In the genomic region with DNA sequence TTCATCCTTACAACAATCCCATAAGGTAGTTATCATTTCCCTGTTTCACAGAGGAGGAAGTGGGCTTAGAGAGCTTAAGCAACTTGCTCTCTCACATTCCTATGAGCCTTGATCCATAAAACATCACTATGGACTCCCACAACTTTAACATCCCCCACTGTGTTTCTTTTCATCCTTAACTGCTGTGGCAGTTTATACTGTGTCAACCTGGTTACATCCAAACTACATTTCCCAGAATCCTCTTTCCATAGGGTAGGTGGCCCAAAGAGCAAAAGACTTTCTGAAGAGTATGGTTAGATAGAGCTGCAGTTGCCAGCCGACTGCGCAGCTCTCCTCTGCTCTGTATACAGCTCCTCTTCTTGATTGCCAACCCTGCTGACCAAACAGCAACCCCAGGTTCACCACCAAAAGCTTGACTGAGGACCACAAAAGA, we compare ENCODE assay signal across 14 cellular contexts. TPM values are rescaled to one million over a fixed set of nuclear protein-coding genes. Genes with fewer than 3 reads are reported as not detected.
DNase-seq lines count a peak whose midpoint lies in the region; ATAC-seq lines count a peak whose summit lies in the region.
"Had no signal": no experiment of that assay in that cellular context is flagged by ENCODE, and none has a peak within 500 bp of the region (broad histone marks: within the 10 kb centered on the region; RNA-seq: fewer than 3 reads in every experiment).

No MANE protein-coding gene starts in this region.

- H3K27ac Mint-ChIP-seq in activated naive CD8-positive, alpha-beta T cell treated with anti-CD3 and anti-CD28 coated beads, Interleukin-2, amount 10 ng/mL, durations not matched to agents 7 days and 5 days: no peak overlapping the region
- H3K27ac Mint-ChIP-seq in activated naive CD8-positive, alpha-beta T cell treated with anti-CD3 and anti-CD28 coated beads for 36 hours: no peak overlapping the region
- peak overlapping the region; percentile 56 for H3K27ac Mint-ChIP-seq in stimulated activated effector memory CD8-positive, alpha-beta T cell treated with anti-CD3 and anti-CD28 coated beads, Interleukin-12 subunit alpha, Interleukin-12 subunit beta, amount 100 ng/mL, for 72 hours

- DNase-seq in activated naive CD8-positive, alpha-beta T cell treated with anti-CD3 and anti-CD28 coated beads, Interleukin-2, amount 10 ng/mL, durations not matched to agents 7 days and 5 days: no peak
- no peak for DNase-seq in activated naive CD8-positive, alpha-beta T cell treated with anti-CD3 and anti-CD28 coated beads for 36 hours
- DNase-seq in SW480 (ENCODE audit: low spot score): peak; percentile 22
- peak; percentile 40 for DNase-seq in iPS-NIHi11 (ENCODE audit: low spot score)
- DNase-seq in stimulated activated effector memory CD8-positive, alpha-beta T cell treated with anti-CD3 and anti-CD28 coated beads, Interleukin-12 subunit alpha, Interleukin-12 subunit beta, amount 100 ng/mL, for 72 hours (ENCODE audit: low spot score in 2 of 2): no peak
- no peak for DNase-seq in G401 (ENCODE audit: low spot score)
- DNase-seq in stimulated activated CD4-positive, alpha-beta T cell treated with anti-CD3 and anti-CD28 coated beads, Interleukin-4, amount 100 ng/mL, for 4 hours: no peak
- DNase-seq: activated CD4-positive, alpha-beta T cell treated with anti-CD3 and anti-CD28 coated beads for 4 hours; activated effector memory CD4-positive, alpha-beta T cell treated with anti-CD3 and anti-CD28 coated beads, Interleukin-2, amount 50 U/mL, for 16 hours; heart right ventricle; NCI-H1694 treated with DMSO at 0.1 percent for 48 hours; stimulated activated CD4-positive, alpha-beta T cell treated with anti-CD3 and anti-CD28 coated beads, Interleukin-1b, Interleukin-23, amount 100 ng/mL, for 48 hours had no signal

- peaks cover 17% of the 10 kb centered on the region for H3K4me1 Mint-ChIP-seq in activated naive CD8-positive, alpha-beta T cell treated with anti-CD3 and anti-CD28 coated beads, Interleukin-2, amount 10 ng/mL, durations not matched to agents 7 days and 5 days
- H3K4me1 Mint-ChIP-seq in activated naive CD8-positive, alpha-beta T cell treated with anti-CD3 and anti-CD28 coated beads for 36 hours: peaks cover 32% of the 10 kb centered on the region
- peaks cover 46% of the 10 kb centered on the region for H3K4me1 Mint-ChIP-seq in stimulated activated effector memory CD8-positive, alpha-beta T cell treated with anti-CD3 and anti-CD28 coated beads, Interleukin-12 subunit alpha, Interleukin-12 subunit beta, amount 100 ng/mL, for 72 hours

- POLR2A ChIA-PET in activated naive CD8-positive, alpha-beta T cell treated with anti-CD3 and anti-CD28 coated beads, Interleukin-2, amount 10 ng/mL, durations not matched to agents 7 days and 5 days (lab: Charles Lee): interaction anchor here (0.9 kb wide), 1 partner anchor 72 kb away, joined by 3 read pairs; no protein-coding TSS in a partner anchor

- in situ Hi-C loops in G401 (cut with HindIII; ENCODE audit: low sequenced_read_pairs): no loop called here

- peak; percentile 54 for ATAC-seq in activated naive CD8-positive, alpha-beta T cell treated with anti-CD3 and anti-CD28 coated beads, Interleukin-2, amount 10 ng/mL, durations not matched to agents 7 days and 5 days (ENCODE audit: low read depth)
- ATAC-seq in stimulated activated effector memory CD8-positive, alpha-beta T cell treated with anti-CD3 and anti-CD28 coated beads, Interleukin-12 subunit alpha, Interleukin-12 subunit beta, amount 100 ng/mL, for 72 hours: peak; percentile 62
- no peak for ATAC-seq in GM21529 (IDR thresholded peaks at IDR 0.05; ENCODE audit: unreplicated experiment)

- no peak overlapping the region for H3K4me3 Mint-ChIP-seq in activated naive CD8-positive, alpha-beta T cell treated with anti-CD3 and anti-CD28 coated beads, Interleukin-2, amount 10 ng/mL, durations not matched to agents 7 days and 5 days
- no peak overlapping the region for H3K4me3 Mint-ChIP-seq in activated naive CD8-positive, alpha-beta T cell treated with anti-CD3 and anti-CD28 coated beads for 36 hours
- H3K4me3 Mint-ChIP-seq in stimulated activated effector memory CD8-positive, alpha-beta T cell treated with anti-CD3 and anti-CD28 coated beads, Interleukin-12 subunit alpha, Interleukin-12 subunit beta, amount 100 ng/mL, for 72 hours: no peak overlapping the region

- H3K27me3 Mint-ChIP-seq in activated naive CD8-positive, alpha-beta T cell treated with anti-CD3 and anti-CD28 coated beads, Interleukin-2, amount 10 ng/mL, durations not matched to agents 7 days and 5 days: no peaks in the 10 kb centered on the region
- H3K27me3 Mint-ChIP-seq in activated naive CD8-positive, alpha-beta T cell treated with anti-CD3 and anti-CD28 coated beads for 36 hours: no peaks in the 10 kb centered on the region

- H3K36me3 Mint-ChIP-seq in activated naive CD8-positive, alpha-beta T cell treated with anti-CD3 and anti-CD28 coated beads, Interleukin-2, amount 10 ng/mL, durations not matched to agents 7 days and 5 days: peaks cover 12% of the 10 kb centered on the region
- H3K36me3 Mint-ChIP-seq in activated naive CD8-positive, alpha-beta T cell treated with anti-CD3 and anti-CD28 coated beads for 36 hours: peaks cover 9% of the 10 kb centered on the region
- H3K36me3 Mint-ChIP-seq in stimulated activated effector memory CD8-positive, alpha-beta T cell treated with anti-CD3 and anti-CD28 coated beads, Interleukin-12 subunit alpha, Interleukin-12 subunit beta, amount 100 ng/mL, for 72 hours: peaks cover 14% of the 10 kb centered on the region

- peaks cover 4% of the 10 kb centered on the region for H3K9me3 Mint-ChIP-seq in activated naive CD8-positive, alpha-beta T cell treated with anti-CD3 and anti-CD28 coated beads, Interleukin-2, amount 10 ng/mL, durations not matched to agents 7 days and 5 days
- peaks cover 8% of the 10 kb centered on the region for H3K9me3 Mint-ChIP-seq in activated naive CD8-positive, alpha-beta T cell treated with anti-CD3 and anti-CD28 coated beads for 36 hours
- no peaks in the 10 kb centered on the region for H3K9me3 Mint-ChIP-seq in stimulated activated effector memory CD8-positive, alpha-beta T cell treated with anti-CD3 and anti-CD28 coated beads, Interleukin-12 subunit alpha, Interleukin-12 subunit beta, amount 100 ng/mL, for 72 hours

RNA-seq across cellular contexts. Expression of a gene that starts 22.5 kb away (rescaled TPM):
- total RNA-seq in activated naive CD8-positive, alpha-beta T cell treated with anti-CD3 and anti-CD28 coated beads, Interleukin-2, amount 10 ng/mL, durations not matched to agents 7 days and 5 days: 10 to 100 TPM; 65.2 to 69.0 TPM
- total RNA-seq in activated naive CD8-positive, alpha-beta T cell treated with anti-CD3 and anti-CD28 coated beads for 36 hours: 10 to 100 TPM; 41.1 to 43.2 TPM
- total RNA-seq in G401 (2014; rRNA removed; shearing (Covaris generic)): 13.8 and 14.2 TPM in 2 replicates

RNA-seq across cellular contexts. Expression of a gene that starts 53.0 kb away (rescaled TPM):
- not detected for total RNA-seq in activated naive CD8-positive, alpha-beta T cell treated with anti-CD3 and anti-CD28 coated beads, Interleukin-2, amount 10 ng/mL, durations not matched to agents 7 days and 5 days
- total RNA-seq in activated naive CD8-positive, alpha-beta T cell treated with anti-CD3 and anti-CD28 coated beads for 36 hours: not detected
- total RNA-seq in G401 (2014; rRNA removed; shearing (Covaris generic)): 0.37 TPM in 1 of 2 replicates, not detected in the other
- total RNA-seq: Daoy, heart right ventricle had no signal

Comparison
In these comparisons a context has a peak if more than half of its experiments do, and no peak if none do; other contexts are left out.
1. DNase-seq: peak in SW480 (single experiment) and iPS-NIHi11 (single experiment); none in activated naive CD8-positive, alpha-beta T cell treated with anti-CD3 and anti-CD28 coated beads, Interleukin-2, amount 10 ng/mL, durations not matched to agents 7 days and 5 days (single experiment), activated naive CD8-positive, alpha-beta T cell treated with anti-CD3 and anti-CD28 coated beads for 36 hours (single experiment), stimulated activated effector memory CD8-positive, alpha-beta T cell treated with anti-CD3 and anti-CD28 coated beads, Interleukin-12 subunit alpha, Interleukin-12 subunit beta, amount 100 ng/mL, for 72 hours (0 of 2), G401 (single experiment) and stimulated activated CD4-positive, alpha-beta T cell treated with anti-CD3 and anti-CD28 coated beads, Interleukin-4, amount 100 ng/mL, for 4 hours (0 of 2).